In genomic region chr1:241640867-241641542, GRCh38 we compare ENCODE assay signal across 9 cellular contexts. TPM values are rescaled to one million over a fixed set of nuclear protein-coding genes. Genes with fewer than 3 reads are reported as not detected.
A peak's percentile ranks its signal among the peaks of the same experiment; 100 is the strongest.
DNase-seq lines count a peak whose midpoint lies in the region; ATAC-seq, FAIRE-seq and TF ChIP-seq lines count a peak whose summit lies in the region.
"Had no signal": no experiment of that assay in that cellular context is flagged by ENCODE, and none has a peak within 500 bp of the region (broad histone marks: within the 10 kb centered on the region; RNA-seq: fewer than 3 reads in every experiment).

No MANE protein-coding gene starts in this region.

- H3K23ac ChIP-seq in trophoblast cell (ENCODE audit: low read length), result no peak overlapping the region

- DNase-seq in GM23248, result no peak
- peak; percentile 10 for DNase-seq in OCI-LY7 (ENCODE audit: low spot score)
- DNase-seq in effector memory CD4-positive, alpha-beta T cell, result no peak
- peak; percentile 80 for DNase-seq in trophoblast cell
- DNase-seq in glomerular visceral epithelial cell (ENCODE audit: extremely low spot score), result no peak
- DNase-seq in H4 (ENCODE audit: low spot score), result no peak
- no peak for DNase-seq in RCC 7860 (ENCODE audit: low spot score)

- H3K4me3 ChIP-seq in GM23248 (peak overlapping the region; percentile 84; the same call in 1 of the 2 replicates), OCI-LY7 (ENCODE audit: low read depth, low read length, poor library complexity, severe bottlenecking) (peak overlapping the region; percentile 98), trophoblast cell (ENCODE audit: low read depth, low read length) (no peak overlapping the region)
- no peak overlapping the region for H3K4me3 ChIP-seq in effector memory CD4-positive, alpha-beta T cell (ENCODE audit: insufficient read depth, low read depth, low read length, poor library complexity, severe bottlenecking)

- peak overlapping the region; percentile 85 for H4K12ac ChIP-seq in trophoblast cell (ENCODE audit: low read depth, low read length)

- no peak overlapping the region for H3K14ac ChIP-seq in trophoblast cell (ENCODE audit: low read length)

- H2BK12ac ChIP-seq in trophoblast cell (ENCODE audit: low read length), result no peak overlapping the region

- no peak for ATAC-seq in GM21825 (IDR thresholded peaks at IDR 0.05; ENCODE audit: unreplicated experiment)

- H3F3A ChIP-seq in GM23248 (ENCODE audit: insufficient read depth), result peaks cover 12% of the 10 kb centered on the region

- H3K27me3 ChIP-seq in GM23248 (replicated peaks; ENCODE audit: insufficient read depth), result no peaks in the 10 kb centered on the region
- H3K27me3 ChIP-seq in effector memory CD4-positive, alpha-beta T cell (replicated peaks; ENCODE audit: control insufficient read depth, insufficient read depth, low read length, poor library complexity, severe bottlenecking), result no peaks in the 10 kb centered on the region
- no peaks in the 10 kb centered on the region for H3K27me3 ChIP-seq in trophoblast cell (ENCODE audit: insufficient read depth, low read length)

- intact Hi-C loops in OCI-LY7 (cut with micrococcal nuclease; ENCODE audit: unreplicated experiment), result loop anchor here (2.0 kb wide), 1 partner anchor 208 kb away; the partner anchor contains the start of gene EXO1

- 91 to 93% methylated on average over 9 of the region's 9 CpGs for WGBS in GM23248 (ENCODE audit: low coverage in 1 of 2, low lambda C conversion rate in 2 of 2, missing lambda C conversion rate in 2 of 2), 2 experiments
- WGBS in trophoblast cell (ENCODE audit: extremely low coverage, insufficient coverage, insufficient read length), result no CpG with 5 or more reads among the region's 9 CpGs

- no peaks in the 10 kb centered on the region for H4K20me1 ChIP-seq in GM23248 (ENCODE audit: insufficient read depth)
- no peaks in the 10 kb centered on the region for H4K20me1 ChIP-seq in OCI-LY7 (ENCODE audit: insufficient read depth, low read length)

- H3K18ac ChIP-seq in trophoblast cell (ENCODE audit: low read length), result no peak overlapping the region

- POLR2A ChIA-PET in OCI-LY7 (lab: Charles Lee), result interaction anchor here (0.5 to 1.9 kb wide), 14 partner anchors 13 to 207 kb away, joined by 3 to 6 read pairs (median 4); partner anchors contain the start of genes EXO1, FH and KMO

- CTCF ChIA-PET in OCI-LY7 (lab: Charles Lee; ENCODE audit: unreplicated experiment), result no interaction called here

- H3K9ac ChIP-seq in GM23248 (no peak overlapping the region), trophoblast cell (ENCODE audit: low read length) (no peak overlapping the region)

- H3K36me3 ChIP-seq in GM23248 (ENCODE audit: low read depth), result no peaks in the 10 kb centered on the region
- H3K36me3 ChIP-seq in OCI-LY7 (ENCODE audit: insufficient read depth, low read length), result no peaks in the 10 kb centered on the region
- H3K36me3 ChIP-seq in effector memory CD4-positive, alpha-beta T cell (ENCODE audit: control insufficient read depth, insufficient read depth, low read length), result no peaks in the 10 kb centered on the region
- no peaks in the 10 kb centered on the region for H3K36me3 ChIP-seq in trophoblast cell (ENCODE audit: control insufficient read depth in 1 of 2, insufficient read depth in 2 of 2, low read length in 2 of 2)

- H3K4me2 ChIP-seq in GM23248 (ENCODE audit: unreplicated experiment), result no peak overlapping the region
- H3K4me2 ChIP-seq in OCI-LY7 (ENCODE audit: low read length), result peak overlapping the region; percentile 67
- H3K4me2 ChIP-seq in trophoblast cell (ENCODE audit: low read length), result peak overlapping the region; percentile 93

- H2BK5ac ChIP-seq in trophoblast cell (ENCODE audit: low read depth, low read length, poor library complexity), result no peak overlapping the region

- no peak overlapping the region for H3K4ac ChIP-seq in trophoblast cell (ENCODE audit: low read depth, low read length)

- no TSS peak for BruUV-seq in OCI-LY7 (replicated peaks; lab: Mats Ljungman, UMichigan)

- peak overlapping the region; percentile 88 for H2AFZ ChIP-seq in GM23248
- H2AFZ ChIP-seq in OCI-LY7 (ENCODE audit: low read length), result peak overlapping the region; percentile 81
- peak overlapping the region; percentile 96 for H2AFZ ChIP-seq in trophoblast cell (ENCODE audit: insufficient read depth, low read length, poor library complexity)

- H2BK120ac ChIP-seq in trophoblast cell (ENCODE audit: insufficient read depth, low read length, poor library complexity), result no peak overlapping the region

- peak overlapping the region; percentile 88 for H4K8ac ChIP-seq in trophoblast cell (ENCODE audit: low read depth, low read length)

- peak overlapping the region; percentile 72 for H4K91ac ChIP-seq in trophoblast cell (ENCODE audit: low read depth, low read length)

- H3K9me3 ChIP-seq in GM23248 (ENCODE audit: low read depth) (no peaks in the 10 kb centered on the region), OCI-LY7 (ENCODE audit: low read length) (no peaks in the 10 kb centered on the region), trophoblast cell (ENCODE audit: insufficient read depth, low read depth, low read length) (peaks cover 3% of the 10 kb centered on the region)
- no peaks in the 10 kb centered on the region for H3K9me3 ChIP-seq in effector memory CD4-positive, alpha-beta T cell (ENCODE audit: control insufficient read depth, low read length)

- H3K9me2 ChIP-seq in GM23248 (ENCODE audit: insufficient read depth) (no peaks in the 10 kb centered on the region), OCI-LY7 (ENCODE audit: insufficient read depth, low read length) (no peaks in the 10 kb centered on the region)

- no peak overlapping the region for H2AK5ac ChIP-seq in trophoblast cell (ENCODE audit: low read length)

- peaks cover 10% of the 10 kb centered on the region for H3K79me1 ChIP-seq in trophoblast cell (ENCODE audit: low read length)

- H3K79me2 ChIP-seq in GM23248 (ENCODE audit: insufficient read depth) (peaks cover 28% of the 10 kb centered on the region), OCI-LY7 (ENCODE audit: insufficient read depth, low read depth, low read length) (peaks cover 16% of the 10 kb centered on the region; the same call in 1 of the 2 replicates), trophoblast cell (ENCODE audit: control insufficient read depth, insufficient read depth, low read length, poor library complexity) (peaks cover 9% of the 10 kb centered on the region)

- H3K4me1 ChIP-seq in GM23248 (ENCODE audit: insufficient read depth), result peaks cover 32% of the 10 kb centered on the region
- H3K4me1 ChIP-seq in OCI-LY7 (ENCODE audit: insufficient read depth, low read length, poor library complexity, severe bottlenecking), result peaks cover 28% of the 10 kb centered on the region
- H3K4me1 ChIP-seq in effector memory CD4-positive, alpha-beta T cell (ENCODE audit: control insufficient read depth, insufficient read depth, low read length, poor library complexity, severe bottlenecking), result peaks cover 3% of the 10 kb centered on the region
- peaks cover 3 to 17% of the 10 kb centered on the region in 2 experiments for H3K4me1 ChIP-seq in trophoblast cell (ENCODE audit: control insufficient read depth in 1 of 2, insufficient read depth in 2 of 2, low read length in 2 of 2)

- in situ Hi-C loops in GM23248 (cut with MboI), result no loop called here

- no peak for TF ChIP-seq CTCF in OCI-LY7 (conservative IDR thresholded peaks at IDR 0.05; ENCODE audit: low read length)

- FAIRE-seq in RCC 7860 (lab: Jason Lieb, UNC), result no peak

- H3K27ac ChIP-seq in GM23248, result no peak overlapping the region
- H3K27ac ChIP-seq in OCI-LY7 (ENCODE audit: low read depth, low read length, poor library complexity, severe bottlenecking), result no peak overlapping the region
- H3K27ac ChIP-seq in effector memory CD4-positive, alpha-beta T cell (ENCODE audit: insufficient read depth, low read length, poor library complexity, severe bottlenecking), result peak overlapping the region; percentile 17
- no peak overlapping the region for H3K27ac ChIP-seq in trophoblast cell (ENCODE audit: low read depth, low read length)

RNA-seq across cellular contexts. Expression of gene CHML, which starts 0.8 kb away (rescaled TPM):
- 7.2 and 8.9 TPM in 2 replicates for total RNA-seq in GM23248 (2014; rRNA removed; shearing (Covaris generic))
- 3.2 and 3.4 TPM in 2 replicates for polyA plus RNA-seq in GM23248 (2016; fragmentation: Nextera tagmentation; extraction: Ambion mirVana)
- 19.2 and 22.6 TPM in 2 replicates for total RNA-seq in OCI-LY7 (2014; rRNA removed; shearing (Covaris generic))
- total RNA-seq in OCI-LY7 (2022), result 10.7 and 10.8 TPM in 2 replicates
- polyA plus RNA-seq in trophoblast cell (2013), result 9.6 and 10.3 TPM in 2 replicates
- 6.7 and 8.6 TPM in 2 replicates for total RNA-seq in H4 (2014; rRNA removed; shearing (Covaris generic))

RNA-seq across cellular contexts. Expression of gene OPN3, which starts 0.8 kb away (rescaled TPM):
- 10.2 and 15.2 TPM in 2 replicates for total RNA-seq in GM23248 (2014; rRNA removed; shearing (Covaris generic))
- polyA plus RNA-seq in GM23248 (2016; fragmentation: Nextera tagmentation; extraction: Ambion mirVana), result 12.3 and 14.0 TPM in 2 replicates
- total RNA-seq in OCI-LY7 (2014; rRNA removed; shearing (Covaris generic)), result 18.9 and 19.8 TPM in 2 replicates
- 10.7 and 14.3 TPM in 2 replicates for total RNA-seq in OCI-LY7 (2022)
- 211 and 231 TPM in 2 replicates for polyA plus RNA-seq in trophoblast cell (2013)
- 59.6 and 64.0 TPM in 2 replicates for total RNA-seq in H4 (2014; rRNA removed; shearing (Covaris generic))

RNA-seq across cellular contexts. Expression of gene WDR64, which starts 11.1 kb away (rescaled TPM):
- total RNA-seq in GM23248 (2014; rRNA removed; shearing (Covaris generic)), result not detected in 2 replicates
- not detected in 2 replicates for polyA plus RNA-seq in GM23248 (2016; fragmentation: Nextera tagmentation; extraction: Ambion mirVana)
- not detected in 2 replicates for total RNA-seq in OCI-LY7 (2014; rRNA removed; shearing (Covaris generic))
- total RNA-seq in OCI-LY7 (2022), result not detected in 2 replicates
- 0.72 and 0.86 TPM in 2 replicates for polyA plus RNA-seq in trophoblast cell (2013)
- total RNA-seq in H4 (2014; rRNA removed; shearing (Covaris generic)), result not detected in 2 replicates
- total RNA-seq: pulmonary artery endothelial cell had no signal

Comparison
In these comparisons a context has a peak if more than half of its experiments do, and no peak if none do; other contexts are left out.
1. DNase-seq: peak in OCI-LY7 (single experiment) and trophoblast cell (2 of 2); none in GM23248 (single experiment), effector memory CD4-positive, alpha-beta T cell (0 of 3), glomerular visceral epithelial cell (single experiment), H4 (single experiment) and RCC 7860 (single experiment).
2. H3K4me3 ChIP-seq: peak in GM23248 (single experiment) and OCI-LY7 (single experiment); none in effector memory CD4-positive, alpha-beta T cell (single experiment) and trophoblast cell (single experiment).
3. Peak in every context shown above with its lines, with median percentiles within 50 percentile points of each other: H2AFZ ChIP-seq.